ENCODE assay signal across 22 cellular contexts in genomic region chrX:619451-619811, GRCh38. TPM values are rescaled to one million over a fixed set of nuclear protein-coding genes. Genes with fewer than 3 reads are reported as not detected.
DNase-seq lines count a peak whose midpoint lies in the region; ATAC-seq and TF ChIP-seq lines count a peak whose summit lies in the region.
"Had no signal": no experiment of that assay in that cellular context is flagged by ENCODE, and none has a peak within 500 bp of the region (broad histone marks: within the 10 kb centered on the region; RNA-seq: fewer than 3 reads in every experiment).

No MANE protein-coding gene starts in this region.

- CTCF ChIA-PET in A673 (lab: Charles Lee): no interaction called here

- H3K27me3 ChIP-seq in esophagus muscularis mucosa: peaks cover 0 to 89% (median 22%) of the 10 kb centered on the region in 4 donors
- peaks cover 100% of the 10 kb centered on the region for H3K27me3 ChIP-seq in neural progenitor cell
- H3K27me3 ChIP-seq in A673 (replicated peaks; ENCODE audit: insufficient read depth, low read depth, low read length, poor library complexity): peaks cover 30% of the 10 kb centered on the region

- no peak overlapping the region for H3K9ac ChIP-seq in neural progenitor cell
- H3K9ac ChIP-seq: BLaER1 had no signal

- H2AFZ ChIP-seq in neural progenitor cell (replicated peaks): no peak overlapping the region

- peaks cover 20% of the 10 kb centered on the region for H3F3A ChIP-seq in neural progenitor cell (ENCODE audit: low read depth)

- no peaks in the 10 kb centered on the region for H3K79me2 ChIP-seq in neural progenitor cell (ENCODE audit: low read depth)

- H3K9me3 Mint-ChIP-seq in neural progenitor cell: peaks cover 6% of the 10 kb centered on the region
- no peaks in the 10 kb centered on the region for H3K9me3 Mint-ChIP-seq in activated T-helper 1 cell treated with anti-CD3 and anti-CD28 coated beads, Interleukin-12 subunit alpha, Interleukin-12 subunit beta, Interleukin-2, Interleukin-4 antibody, amounts not matched to agents 30 ng/mL and 10 ng/mL and 1 ng/mL, durations not matched to agents 14 hours and 24 hours and 36 hours
- H3K9me3 Mint-ChIP-seq: CD4-positive, alpha-beta T cell had no signal

- POLR2A ChIA-PET in A673 (lab: Charles Lee; ENCODE audit: low non-redundant PET): no interaction called here

- H3K4me3 ChIP-seq in HFF-Myc (replicated peaks; ENCODE audit: low read depth, low read length) (peak overlapping the region; percentile 22), esophagus muscularis mucosa (no peak overlapping the region), neural progenitor cell (no peak overlapping the region), A673 (ENCODE audit: low read depth, low read length, poor library complexity, severe bottlenecking) (no peak overlapping the region)
- H3K4me3 ChIP-seq: BLaER1, HAP-1 had no signal

- peaks cover 2% of the 10 kb centered on the region for H3K4me1 Mint-ChIP-seq in neural progenitor cell
- no peaks in the 10 kb centered on the region for H3K4me1 Mint-ChIP-seq in activated T-helper 1 cell treated with anti-CD3 and anti-CD28 coated beads, Interleukin-12 subunit alpha, Interleukin-12 subunit beta, Interleukin-2, Interleukin-4 antibody, amounts not matched to agents 30 ng/mL and 10 ng/mL and 1 ng/mL, durations not matched to agents 14 hours and 24 hours and 36 hours (ENCODE audit: low read depth)

- H3K4me1 ChIP-seq in esophagus muscularis mucosa: peaks cover 0 to 12% (median 10%) of the 10 kb centered on the region in 4 donors
- peaks cover 20% of the 10 kb centered on the region for H3K4me1 ChIP-seq in neural progenitor cell
- no peaks in the 10 kb centered on the region for H3K4me1 ChIP-seq in A673 (ENCODE audit: insufficient read depth, low read length, poor library complexity, severe bottlenecking)
- H3K4me1 ChIP-seq: BLaER1, HAP-1 had no signal

- H3K4me2 ChIP-seq in neural progenitor cell: peak overlapping the region; percentile 47
- H3K4me2 ChIP-seq: BLaER1 had no signal

- no peak overlapping the region for H3K27ac Mint-ChIP-seq in neural progenitor cell
- H3K27ac Mint-ChIP-seq in activated T-helper 1 cell treated with anti-CD3 and anti-CD28 coated beads, Interleukin-12 subunit alpha, Interleukin-12 subunit beta, Interleukin-2, Interleukin-4 antibody, amounts not matched to agents 30 ng/mL and 10 ng/mL and 1 ng/mL, durations not matched to agents 14 hours and 24 hours and 36 hours: no peak overlapping the region
- H3K27ac Mint-ChIP-seq: CD4-positive, alpha-beta T cell; IgD-negative memory B cell had no signal

- H3K36me3 Mint-ChIP-seq in neural progenitor cell: no peaks in the 10 kb centered on the region
- no peaks in the 10 kb centered on the region for H3K36me3 Mint-ChIP-seq in activated T-helper 1 cell treated with anti-CD3 and anti-CD28 coated beads, Interleukin-12 subunit alpha, Interleukin-12 subunit beta, Interleukin-2, Interleukin-4 antibody, amounts not matched to agents 30 ng/mL and 10 ng/mL and 1 ng/mL, durations not matched to agents 14 hours and 24 hours and 36 hours (ENCODE audit: low read depth)

- no CpG with 5 or more reads among the region's 23 CpGs for WGBS in esophagus muscularis mucosa

- intact Hi-C loops in esophagus muscularis mucosa (cut with DNase I) (no loop called here), A673 (cut with micrococcal nuclease; ENCODE audit: unreplicated experiment) (no loop called here)
- intact Hi-C loops in activated T-helper 1 cell treated with anti-CD3 and anti-CD28 coated beads, Interleukin-12 subunit alpha, Interleukin-12 subunit beta, Interleukin-2, Interleukin-4 antibody, amounts not matched to agents 30 ng/mL and 10 ng/mL and 1 ng/mL, durations not matched to agents 14 hours and 24 hours and 36 hours (cut with micrococcal nuclease): no loop called here

- H3K4me3 Mint-ChIP-seq in neural progenitor cell: no peak overlapping the region
- H3K4me3 Mint-ChIP-seq in activated T-helper 1 cell treated with anti-CD3 and anti-CD28 coated beads, Interleukin-12 subunit alpha, Interleukin-12 subunit beta, Interleukin-2, Interleukin-4 antibody, amounts not matched to agents 30 ng/mL and 10 ng/mL and 1 ng/mL, durations not matched to agents 14 hours and 24 hours and 36 hours: no peak overlapping the region
- H3K4me3 Mint-ChIP-seq: CD4-positive, alpha-beta T cell; IgD-negative memory B cell had no signal

- TF ChIP-seq POLR2A in esophagus muscularis mucosa (IDR thresholded peaks at IDR 0.05; ENCODE audit: low read depth): no peak

- TF ChIP-seq CTCF in GM10266 (IDR thresholded peaks at IDR 0.05; ENCODE audit: control insufficient read depth, insufficient read depth, low read depth, missing control alignments): no peak
- TF ChIP-seq CTCF in HFF-Myc (IDR thresholded peaks at IDR 0.05; ENCODE audit: low read depth, low read length, missing control alignments): no peak
- TF ChIP-seq CTCF in esophagus muscularis mucosa (IDR thresholded peaks at IDR 0.05): no peak
- no peak for TF ChIP-seq CTCF in neural progenitor cell (IDR thresholded peaks at IDR 0.05)
- no peak for TF ChIP-seq CTCF in A673 (conservative IDR thresholded peaks at IDR 0.05; ENCODE audit: low read depth, low read length)

- H3K36me3 ChIP-seq in esophagus muscularis mucosa (no peaks in the 10 kb centered on the region), neural progenitor cell (no peaks in the 10 kb centered on the region), A673 (ENCODE audit: insufficient read depth, low read length, poor library complexity, severe bottlenecking) (no peaks in the 10 kb centered on the region)
- H3K36me3 ChIP-seq: BLaER1, HAP-1 had no signal

- H3K9me3 ChIP-seq in esophagus muscularis mucosa (no peaks in the 10 kb centered on the region), neural progenitor cell (ENCODE audit: low read depth) (no peaks in the 10 kb centered on the region), A673 (ENCODE audit: low read depth, low read length, poor library complexity, severe bottlenecking) (no peaks in the 10 kb centered on the region)
- H3K9me3 ChIP-seq: HAP-1 had no signal

- DNase-seq in GM10266 (ENCODE audit: extremely low spot score): peak; percentile 12
- DNase-seq in HFF-Myc (ENCODE audit: extremely low read depth, low read depth): no peak
- peak; percentile 34 for DNase-seq in esophagus muscularis mucosa (ENCODE audit: extremely low spot score)
- no peak for DNase-seq in neural progenitor cell (ENCODE audit: low spot score)
- no peak for DNase-seq in activated T-helper 1 cell treated with anti-CD3 and anti-CD28 coated beads, Interleukin-12 subunit alpha, Interleukin-12 subunit beta, Interleukin-2, Interleukin-4 antibody, amounts not matched to agents 30 ng/mL and 10 ng/mL and 1 ng/mL, durations not matched to agents 14 hours and 24 hours and 36 hours (ENCODE audit: low spot score)
- DNase-seq in A673 (ENCODE audit: low spot score): no peak
- DNase-seq: CD4-positive, alpha-beta T cell; DMS153; NCI-H1105; NCI-H146; NCI-H2029; NCI-H226; NCI-H510A treated with DMSO at 0.1 percent for 48 hours; NCI-H748 treated with DMSO at 0.1 percent for 48 hours; SIG-M5 had no signal

- no peak for ATAC-seq in HG02571 (IDR thresholded peaks at IDR 0.05; ENCODE audit: unreplicated experiment)
- ATAC-seq: Panc1, SK-N-SH treated with all-trans-retinoic acid at 6 μM for 48 hours had no signal

- H4K20me1 ChIP-seq in neural progenitor cell (ENCODE audit: low read depth): peaks cover 60% of the 10 kb centered on the region

- peaks cover 69% of the 10 kb centered on the region for H3K27me3 Mint-ChIP-seq in neural progenitor cell (ENCODE audit: insufficient read depth, low read depth)
- peaks cover 26% of the 10 kb centered on the region for H3K27me3 Mint-ChIP-seq in activated T-helper 1 cell treated with anti-CD3 and anti-CD28 coated beads, Interleukin-12 subunit alpha, Interleukin-12 subunit beta, Interleukin-2, Interleukin-4 antibody, amounts not matched to agents 30 ng/mL and 10 ng/mL and 1 ng/mL, durations not matched to agents 14 hours and 24 hours and 36 hours (ENCODE audit: insufficient read depth)

- H3K27ac ChIP-seq in esophagus muscularis mucosa (replicated peaks in 1 of 4) (no peak overlapping the region), neural progenitor cell (no peak overlapping the region), A673 (ENCODE audit: low read depth, low read length, poor library complexity, severe bottlenecking) (no peak overlapping the region)
- H3K27ac ChIP-seq: BLaER1 had no signal

- no peak for TF ChIP-seq EP300 in esophagus muscularis mucosa (IDR thresholded peaks at IDR 0.05)

- BruUV-seq in A673 (replicated peaks; lab: Mats Ljungman, UMichigan): no TSS peak

RNA-seq across cellular contexts. Expression of gene SHOX, which starts 11.2 kb away (rescaled TPM):
- total RNA-seq in esophagus muscularis mucosa (under 1 TPM in 1 of 4 donors, not detected in 3; 0.17 TPM), neural progenitor cell (ENCODE audit: low replicate concordance) (not detected in 2 replicates), A673 (2021) (not detected in 2 replicates)
- not detected in 2 replicates for total RNA-seq in activated T-helper 1 cell treated with anti-CD3 and anti-CD28 coated beads, Interleukin-12 subunit alpha, Interleukin-12 subunit beta, Interleukin-2, Interleukin-4 antibody, amounts not matched to agents 30 ng/mL and 10 ng/mL and 1 ng/mL, durations not matched to agents 14 hours and 24 hours and 36 hours
- total RNA-seq: CD4-positive, alpha-beta T cell; G401 had no signal

Comparison
In these comparisons a context has a peak if more than half of its experiments do, and no peak if none do; other contexts are left out.
1. DNase-seq: peak in GM10266 (single experiment) and esophagus muscularis mucosa (single experiment); none in HFF-Myc (single experiment), neural progenitor cell (single experiment), activated T-helper 1 cell treated with anti-CD3 and anti-CD28 coated beads, Interleukin-12 subunit alpha, Interleukin-12 subunit beta, Interleukin-2, Interleukin-4 antibody, amounts not matched to agents 30 ng/mL and 10 ng/mL and 1 ng/mL, durations not matched to agents 14 hours and 24 hours and 36 hours (single experiment) and A673 (single experiment).